In genomic region chr10:48439581-48440041, GRCh38 we compare ENCODE assay signal across 1 cellular context.
TF ChIP-seq lines count a peak whose summit lies in the region.

No MANE protein-coding gene starts in this region.

TF ChIP-seq in HepG2, 621 proteins besides CTCF, POLR2A, EP300 and RAD21 (continued from another document):
- TF ChIP-seq HNF4A (CRISPR knock-in tag; IDR thresholded peaks at IDR 0.05): peak; percentile 94
- no peak for TF ChIP-seq NFE2L1 (CRISPR knock-in tag; IDR thresholded peaks at IDR 0.05; ENCODE audit: borderline replicate concordance)
- TF ChIP-seq ZBTB25 (CRISPR knock-in tag; IDR thresholded peaks at IDR 0.05): no peak
- no peak for TF ChIP-seq ZNF234 (CRISPR knock-in tag; conservative IDR thresholded peaks at IDR 0.05)
- TF ChIP-seq RCOR2 (CRISPR knock-in tag; IDR thresholded peaks at IDR 0.05): no peak
- no peak for TF ChIP-seq ZNF800 (CRISPR knock-in tag; IDR thresholded peaks at IDR 0.05)
- TF ChIP-seq ATM (IDR thresholded peaks at IDR 0.05; ENCODE audit: borderline replicate concordance): no peak
- TF ChIP-seq TSC22D2 (CRISPR knock-in tag; IDR thresholded peaks at IDR 0.05; ENCODE audit: borderline replicate concordance): no peak
- TF ChIP-seq NBN (conservative IDR thresholded peaks at IDR 0.05): no peak
- TF ChIP-seq ATF3 (CRISPR knock-in tag; IDR thresholded peaks at IDR 0.05): peak; percentile 73; the same call in 1 of the 2 replicates
- no peak for TF ChIP-seq PHF8 (CRISPR knock-in tag; IDR thresholded peaks at IDR 0.05)
- no peak for TF ChIP-seq ZNF501 (CRISPR knock-in tag; IDR thresholded peaks at IDR 0.05)
- no peak for TF ChIP-seq CCAR2 (optimal IDR thresholded peaks at IDR 0.05; ENCODE audit: low read depth, low read length)
- peak; percentile 27 for TF ChIP-seq TEAD3 (CRISPR knock-in tag; optimal IDR thresholded peaks at IDR 0.05; ENCODE audit: borderline replicate concordance)
- TF ChIP-seq BORCS8-MEF2B (CRISPR knock-in tag; IDR thresholded peaks at IDR 0.05): peak; percentile 50; the same call in 1 of the 2 replicates
- 0 out of 2 replicates have a peak, but pooled peaks have one; percentile 21 for TF ChIP-seq AHDC1 (CRISPR knock-in tag; IDR thresholded peaks at IDR 0.05; ENCODE audit: borderline replicate concordance)
- TF ChIP-seq TFAP4 (IDR thresholded peaks at IDR 0.05; ENCODE audit: borderline replicate concordance, low read depth): peak; percentile 93
- TF ChIP-seq ZNF446 (CRISPR knock-in tag; IDR thresholded peaks at IDR 0.05): no peak
- no peak for TF ChIP-seq MNT (IDR thresholded peaks at IDR 0.05)
- no peak for TF ChIP-seq GLI4 (CRISPR knock-in tag; IDR thresholded peaks at IDR 0.05; ENCODE audit: borderline replicate concordance)
- TF ChIP-seq IRF2 (CRISPR knock-in tag; IDR thresholded peaks at IDR 0.05): 0 out of 2 replicates have a peak, but pooled peaks have one; percentile 24
- TF ChIP-seq CERS6 (CRISPR knock-in tag; IDR thresholded peaks at IDR 0.05): no peak
- TF ChIP-seq FOXA3 (CRISPR knock-in tag; IDR thresholded peaks at IDR 0.05): peak; percentile 13; the same call in 1 of the 2 replicates
- peak; percentile 51; the same call in 1 of the 2 replicates for TF ChIP-seq ETV5 (CRISPR knock-in tag; IDR thresholded peaks at IDR 0.05; ENCODE audit: borderline replicate concordance)
- peak; percentile 55; the same call in 1 of the 2 replicates for TF ChIP-seq ZBTB21 (CRISPR knock-in tag; IDR thresholded peaks at IDR 0.05)
- TF ChIP-seq SALL1 (CRISPR knock-in tag; IDR thresholded peaks at IDR 0.05): peak; percentile 84
- TF ChIP-seq ZNF207 (IDR thresholded peaks at IDR 0.05; ENCODE audit: borderline replicate concordance): no peak
- TF ChIP-seq MYPOP (CRISPR knock-in tag; IDR thresholded peaks at IDR 0.05): no peak
- peak; percentile 45; the same call in 1 of the 2 replicates for TF ChIP-seq ELF1 (CRISPR knock-in tag; IDR thresholded peaks at IDR 0.05)
- TF ChIP-seq NR2F1 (CRISPR knock-in tag; IDR thresholded peaks at IDR 0.05): peak; percentile 14 to 36; a peak in 1 of 4 replicates
- peak; percentile 28; the same call in 1 of the 2 replicates for TF ChIP-seq PATZ1 (CRISPR knock-in tag; IDR thresholded peaks at IDR 0.05)
- peak; percentile 30; the same call in 1 of the 2 replicates for TF ChIP-seq CEBPB (IDR thresholded peaks at IDR 0.05; ENCODE audit: borderline replicate concordance, low read depth, low read length)
- TF ChIP-seq ZNF33A (CRISPR knock-in tag; IDR thresholded peaks at IDR 0.05; ENCODE audit: borderline replicate concordance): no peak
- peak; percentile 66 for TF ChIP-seq HOXA3 (CRISPR knock-in tag; IDR thresholded peaks at IDR 0.05)
- TF ChIP-seq HNF4G (IDR thresholded peaks at IDR 0.05; ENCODE audit: borderline replicate concordance, low read depth, low read length): peak; percentile 55; the same call in 1 of the 2 replicates
- peak; percentile 89; the same call in 1 of the 2 replicates for TF ChIP-seq HNF4G (CRISPR knock-in tag; IDR thresholded peaks at IDR 0.05; ENCODE audit: borderline replicate concordance, low read depth)
- TF ChIP-seq PAXIP1 (CRISPR knock-in tag; conservative IDR thresholded peaks at IDR 0.05): peak; percentile 57
- peak; percentile 68 for TF ChIP-seq MED1 (CRISPR knock-in tag; IDR thresholded peaks at IDR 0.05)
- TF ChIP-seq ZFP36L1 (CRISPR knock-in tag; IDR thresholded peaks at IDR 0.05): no peak
- peak; percentile 85 for TF ChIP-seq RARA (CRISPR knock-in tag; IDR thresholded peaks at IDR 0.05)
TF ChIP-seq in HepG2: peak in this region for 52.
